22 cellular contexts compared by ENCODE assay signal in the genomic region with DNA sequence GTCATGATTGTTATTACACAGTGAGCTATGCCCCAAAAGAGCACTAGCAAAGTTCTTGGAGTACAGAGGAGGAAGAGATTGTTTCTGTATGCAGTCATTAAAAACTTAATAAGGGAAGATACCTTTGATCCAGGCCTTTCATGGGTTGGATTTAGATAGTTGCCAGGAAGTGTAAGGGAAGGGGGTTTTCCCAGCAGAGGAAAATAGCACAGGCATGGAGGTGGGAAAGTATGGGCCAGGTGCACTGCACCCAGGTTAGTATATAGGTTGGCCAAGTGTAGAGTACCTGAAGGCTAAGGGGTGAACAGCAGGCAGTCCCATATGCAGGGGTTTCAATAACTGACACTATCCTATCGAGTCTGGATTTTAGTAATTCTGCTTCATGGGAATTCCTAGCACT.
DNase-seq lines count a peak whose midpoint lies in the region; ATAC-seq, FAIRE-seq and TF ChIP-seq lines count a peak whose summit lies in the region.
"Had no signal": no experiment of that assay in that cellular context is flagged by ENCODE, and none has a peak within 500 bp of the region (broad histone marks: within the 10 kb centered on the region; RNA-seq: fewer than 3 reads in every experiment).

No MANE protein-coding gene starts in this region.

- H3K27me3 ChIP-seq in neural cell (ENCODE audit: insufficient read depth, low read depth, low read length): no peaks in the 10 kb centered on the region
- no peaks in the 10 kb centered on the region for H3K27me3 ChIP-seq in small intestine (ENCODE audit: control insufficient read depth in 2 of 2, insufficient read depth in 2 of 2, low read length in 2 of 2)
- H3K27me3 ChIP-seq in psoas muscle (ENCODE audit: insufficient read depth in 3 of 3, low read length in 2 of 3): no peaks in the 10 kb centered on the region
- H3K27me3 ChIP-seq: BLaER1 treated with 17β-estradiol and CSF1 and Interleukin-3, amounts not matched to agents 10 nM and 100 nM had no signal

- no peak overlapping the region for H3K4me2 ChIP-seq in neural cell (ENCODE audit: low read length)
- H3K4me2 ChIP-seq: A549; BLaER1 treated with 17β-estradiol and CSF1 and Interleukin-3, amounts not matched to agents 10 nM and 100 nM had no signal

- no peaks in the 10 kb centered on the region for H3F3A ChIP-seq in neural cell (ENCODE audit: insufficient read depth, low read length, poor library complexity, severe bottlenecking)

- H3K9me2 ChIP-seq in neural cell (ENCODE audit: insufficient read depth, low read length): no peaks in the 10 kb centered on the region

- TF ChIP-seq EP300 in neural cell (conservative IDR thresholded peaks at IDR 0.05; ENCODE audit: poor library complexity, severe bottlenecking): no peak

- H2AFZ ChIP-seq in neural cell (ENCODE audit: low read depth, low read length): no peak overlapping the region

- TF ChIP-seq RAD21 in neural cell (conservative IDR thresholded peaks at IDR 0.05): no peak

- intact Hi-C loops in left colon (cut with DNase I, micrococcal nuclease) (no loop called here), psoas muscle (cut with DNase I) (no loop called here)

- no peak for TF ChIP-seq CTCF in VCaP (conservative IDR thresholded peaks at IDR 0.05)
- TF ChIP-seq CTCF in neural cell (IDR thresholded peaks at IDR 0.05; ENCODE audit: poor library complexity, severe bottlenecking): no peak
- no peak for TF ChIP-seq CTCF in psoas muscle (IDR thresholded peaks at IDR 0.05)

- no peaks in the 10 kb centered on the region for H3K36me3 ChIP-seq in neural cell (ENCODE audit: insufficient read depth, low read length)
- no peaks in the 10 kb centered on the region for H3K36me3 ChIP-seq in small intestine (ENCODE audit: control insufficient read depth in 2 of 2, insufficient read depth in 2 of 2, low read length in 2 of 2)
- no peaks in the 10 kb centered on the region for H3K36me3 ChIP-seq in psoas muscle (ENCODE audit: insufficient read depth in 1 of 2, low read depth in 1 of 2)
- H3K36me3 ChIP-seq: BLaER1 treated with 17β-estradiol and CSF1 and Interleukin-3, amounts not matched to agents 10 nM and 100 nM had no signal

- no peak for DNase-seq in left colon
- DNase-seq in small intestine: peak; percentile 30
- no peak for DNase-seq in psoas muscle
- DNase-seq in NCI-H446 (lab: John Stamatoyannopoulos, UW): no peak
- no peak for DNase-seq in NCI-H82 treated with DMSO at 0.1 percent for 48 hours (lab: John Stamatoyannopoulos, UW; ENCODE audit: unreplicated experiment)
- DNase-seq: AML-193; Caco-2; Calu3; CD4-positive, alpha-beta T cell; CD8-positive, alpha-beta T cell; DMS79 treated with DMSO at 0.1 percent for 48 hours; GF-D8 had no signal

- H3K4me3 ChIP-seq in neural cell (ENCODE audit: low read length) (no peak overlapping the region), small intestine (ENCODE audit: low read depth in 1 of 2, low read length in 2 of 2) (no peak overlapping the region), psoas muscle (no peak overlapping the region)
- H3K4me3 ChIP-seq: A549; BLaER1 treated with 17β-estradiol and CSF1 and Interleukin-3, amounts not matched to agents 10 nM and 100 nM had no signal

- H4K20me1 ChIP-seq in neural cell (ENCODE audit: insufficient read depth): no peaks in the 10 kb centered on the region
- H4K20me1 ChIP-seq: BLaER1 treated with 17β-estradiol and CSF1 and Interleukin-3, amounts not matched to agents 10 nM and 100 nM had no signal

- no peak for FAIRE-seq in small intestine (lab: Jason Lieb, UNC)
- FAIRE-seq: A549, D721Med, G401.6, GM19239 had no signal

- WGBS in small intestine, 3 donors: 71 to 77% (median 72%) methylated on average over 1 of the region's 1 CpG
- 96 to 100% (median 96%) methylated on average over 1 of the region's 1 CpG for WGBS in psoas muscle, 3 donors

- H3K9me3 ChIP-seq in neural cell (ENCODE audit: low read length) (no peaks in the 10 kb centered on the region), small intestine (ENCODE audit: control insufficient read depth, low read depth) (no peaks in the 10 kb centered on the region), psoas muscle (no peaks in the 10 kb centered on the region)
- H3K9me3 ChIP-seq: A549; BLaER1 treated with 17β-estradiol and CSF1 and Interleukin-3, amounts not matched to agents 10 nM and 100 nM; Caco-2 had no signal

- H3K79me2 ChIP-seq in neural cell (replicated peaks; ENCODE audit: insufficient read depth, low read length): no peaks in the 10 kb centered on the region

- H3K27ac ChIP-seq in VCaP: peak overlapping the region; percentile 37
- H3K27ac ChIP-seq in neural cell (ENCODE audit: low read length): peak overlapping the region; percentile 11
- no peak overlapping the region for H3K27ac ChIP-seq in small intestine (ENCODE audit: low read depth in 1 of 2, low read length in 1 of 2)
- H3K27ac ChIP-seq in psoas muscle: no peak overlapping the region
- H3K27ac ChIP-seq: 22Rv1; A549; BLaER1 treated with 17β-estradiol and CSF1 and Interleukin-3, amounts not matched to agents 10 nM and 100 nM; C4-2B had no signal

- no peaks in the 10 kb centered on the region for H3K4me1 ChIP-seq in small intestine (ENCODE audit: control insufficient read depth in 2 of 2, insufficient read depth in 1 of 2, low read depth in 1 of 2, low read length in 1 of 2)
- H3K4me1 ChIP-seq in psoas muscle: peaks cover 40% of the 10 kb centered on the region
- H3K4me1 ChIP-seq: A549, Caco-2 had no signal

- no peak overlapping the region for H3K9ac ChIP-seq in neural cell (ENCODE audit: low read length)
- H3K9ac ChIP-seq: BLaER1 treated with 17β-estradiol and CSF1 and Interleukin-3, amounts not matched to agents 10 nM and 100 nM had no signal

- ATAC-seq in left colon (peak; percentile 75), HG03280 (IDR thresholded peaks at IDR 0.05; ENCODE audit: unreplicated experiment) (no peak), psoas muscle (no peak)
- ATAC-seq: A549; CD8-positive, alpha-beta T cell had no signal

TF ChIP-seq in neural cell, 6 proteins besides CTCF, POLR2A, EP300 and RAD21:
- no peak for TF ChIP-seq TAF1 (IDR thresholded peaks at IDR 0.05; ENCODE audit: low read depth)
- TF ChIP-seq SMC3 (conservative IDR thresholded peaks at IDR 0.05; ENCODE audit: poor library complexity): no peak
- no peak for TF ChIP-seq POLR2AphosphoS5 (IDR thresholded peaks at IDR 0.05)
- TF ChIP-seq MXI1 (conservative IDR thresholded peaks at IDR 0.05; ENCODE audit: poor library complexity, severe bottlenecking): no peak
- TF ChIP-seq EZH2 (IDR thresholded peaks at IDR 0.05; ENCODE audit: borderline replicate concordance, insufficient read depth, low read length, poor library complexity, severe bottlenecking): no peak

Comparison
In these comparisons a context has a peak if more than half of its experiments do, and no peak if none do; other contexts are left out.
1. H3K27ac ChIP-seq: peak in VCaP (single experiment) and neural cell (single experiment); none in small intestine (0 of 2) and psoas muscle (single experiment).